1 cellular context compared by ENCODE assay signal in the genomic region with DNA sequence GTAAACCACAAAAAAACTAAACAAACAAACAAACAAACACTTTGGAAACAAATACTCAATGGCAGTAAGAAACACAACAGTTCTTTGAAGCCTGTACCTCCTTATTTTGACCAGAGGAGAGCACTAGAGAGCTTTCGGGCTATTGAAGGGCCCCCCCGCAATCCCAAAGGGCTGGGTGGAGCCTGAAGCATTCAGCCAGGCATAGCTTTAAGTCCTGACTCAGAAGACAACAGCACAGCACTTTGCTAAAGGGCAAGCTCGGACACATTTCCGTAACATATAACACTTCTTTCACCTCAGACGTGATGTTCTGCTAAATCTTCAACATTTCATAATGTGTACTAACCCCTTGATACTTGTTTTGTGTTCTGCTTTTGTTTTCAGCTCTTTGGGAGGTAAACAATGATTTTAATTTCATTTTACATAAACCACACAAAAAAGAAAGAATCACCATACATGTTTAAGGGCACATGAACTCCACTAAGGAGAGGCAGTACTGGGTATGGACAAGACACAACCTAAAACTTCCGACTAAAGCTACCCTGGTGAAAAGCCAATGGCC.
TF ChIP-seq lines count a peak whose summit lies in the region.

No MANE protein-coding gene starts in this region.

TF ChIP-seq in GM12878, 131 proteins besides CTCF, POLR2A, EP300 and RAD21 (continued from another document and continues in another):
- TF ChIP-seq, protein P1, sequence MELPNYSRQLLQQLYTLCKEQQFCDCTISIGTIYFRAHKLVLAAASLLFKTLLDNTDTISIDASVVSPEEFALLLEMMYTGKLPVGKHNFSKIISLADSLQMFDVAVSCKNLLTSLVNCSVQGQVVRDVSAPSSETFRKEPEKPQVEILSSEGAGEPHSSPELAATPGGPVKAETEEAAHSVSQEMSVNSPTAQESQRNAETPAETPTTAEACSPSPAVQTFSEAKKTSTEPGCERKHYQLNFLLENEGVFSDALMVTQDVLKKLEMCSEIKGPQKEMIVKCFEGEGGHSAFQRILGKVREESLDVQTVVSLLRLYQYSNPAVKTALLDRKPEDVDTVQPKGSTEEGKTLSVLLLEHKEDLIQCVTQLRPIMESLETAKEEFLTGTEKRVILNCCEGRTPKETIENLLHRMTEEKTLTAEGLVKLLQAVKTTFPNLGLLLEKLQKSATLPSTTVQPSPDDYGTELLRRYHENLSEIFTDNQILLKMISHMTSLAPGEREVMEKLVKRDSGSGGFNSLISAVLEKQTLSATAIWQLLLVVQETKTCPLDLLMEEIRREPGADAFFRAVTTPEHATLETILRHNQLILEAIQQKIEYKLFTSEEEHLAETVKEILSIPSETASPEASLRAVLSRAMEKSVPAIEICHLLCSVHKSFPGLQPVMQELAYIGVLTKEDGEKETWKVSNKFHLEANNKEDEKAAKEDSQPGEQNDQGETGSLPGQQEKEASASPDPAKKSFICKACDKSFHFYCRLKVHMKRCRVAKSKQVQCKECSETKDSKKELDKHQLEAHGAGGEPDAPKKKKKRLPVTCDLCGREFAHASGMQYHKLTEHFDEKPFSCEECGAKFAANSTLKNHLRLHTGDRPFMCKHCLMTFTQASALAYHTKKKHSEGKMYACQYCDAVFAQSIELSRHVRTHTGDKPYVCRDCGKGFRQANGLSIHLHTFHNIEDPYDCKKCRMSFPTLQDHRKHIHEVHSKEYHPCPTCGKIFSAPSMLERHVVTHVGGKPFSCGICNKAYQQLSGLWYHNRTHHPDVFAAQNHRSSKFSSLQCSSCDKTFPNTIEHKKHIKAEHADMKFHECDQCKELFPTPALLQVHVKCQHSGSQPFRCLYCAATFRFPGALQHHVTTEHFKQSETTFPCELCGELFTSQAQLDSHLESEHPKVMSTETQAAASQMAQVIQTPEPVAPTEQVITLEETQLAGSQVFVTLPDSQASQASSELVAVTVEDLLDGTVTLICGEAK (IDR thresholded peaks at IDR 0.05; ENCODE audit: borderline replicate concordance), result no peak; the same call in 1 of the 2 replicates
- TF ChIP-seq RELA (IDR thresholded peaks at IDR 0.05; ENCODE audit: borderline replicate concordance, partially characterized antibody) (peak; percentile 45), PAX5 (IDR thresholded peaks at IDR 0.05; ENCODE audit: borderline replicate concordance, low read depth, low read length) (peak; percentile 86), ASH2L (IDR thresholded peaks at IDR 0.05; ENCODE audit: borderline replicate concordance, low read depth) (no peak), POLR2AphosphoS2 (IDR thresholded peaks at IDR 0.05; ENCODE audit: low read depth, low read length) (no peak), SREBF1 (IDR thresholded peaks at IDR 0.05; ENCODE audit: low read length) (no peak), TCF7 (IDR thresholded peaks at IDR 0.05; ENCODE audit: borderline replicate concordance) (no peak), STAT3 (IDR thresholded peaks at IDR 0.05; ENCODE audit: low read depth, low read length) (no peak), DPF2 (IDR thresholded peaks at IDR 0.05) (no peak), NR2C1 (IDR thresholded peaks at IDR 0.05) (no peak), ZNF24 (IDR thresholded peaks at IDR 0.05) (0 out of 2 replicates have a peak, but pooled peaks have one; percentile 11), SMC3 (IDR thresholded peaks at IDR 0.05; ENCODE audit: borderline replicate concordance, low read length) (peak; percentile 94), HCFC1 (IDR thresholded peaks at IDR 0.05; ENCODE audit: low read length) (no peak), BMI1 (IDR thresholded peaks at IDR 0.05; ENCODE audit: borderline replicate concordance) (no peak), ZSCAN29 (IDR thresholded peaks at IDR 0.05) (no peak), SIX5 (IDR thresholded peaks at IDR 0.05; ENCODE audit: low read depth, low read length, severe bottlenecking) (no peak), PAX8 (IDR thresholded peaks at IDR 0.05) (no peak), IKZF1 (conservative IDR thresholded peaks at IDR 0.05) (peak; percentile 56), MTA2 (IDR thresholded peaks at IDR 0.05; ENCODE audit: low read depth) (no peak), HDAC2 (IDR thresholded peaks at IDR 0.05) (no peak), TAF1 (IDR thresholded peaks at IDR 0.05; ENCODE audit: borderline replicate concordance, low read depth, low read length) (no peak), WRNIP1 (IDR thresholded peaks at IDR 0.05; ENCODE audit: borderline replicate concordance, low read depth, low read length) (no peak), BHLHE40 (IDR thresholded peaks at IDR 0.05; ENCODE audit: borderline replicate concordance in 1 of 2, low read depth in 2 of 2, low read length in 1 of 2) (0 out of 4 replicates have a peak, but pooled peaks of 1 of the 2 experiments have one; percentile 16), FOXM1 (IDR thresholded peaks at IDR 0.05; ENCODE audit: low read depth, low read length) (peak; percentile 41; the same call in 1 of the 2 replicates), LARP7 (IDR thresholded peaks at IDR 0.05) (no peak), ZNF384 (IDR thresholded peaks at IDR 0.05; ENCODE audit: borderline replicate concordance, low read depth, low read length) (no peak), EZH2 (IDR thresholded peaks at IDR 0.05; ENCODE audit: borderline replicate concordance, control insufficient read depth, low read depth, low read length) (no peak), SMAD1 (IDR thresholded peaks at IDR 0.05; ENCODE audit: low read depth, partially characterized antibody) (peak; percentile 19), CHD1 (IDR thresholded peaks at IDR 0.05; ENCODE audit: low read depth, low read length) (no peak), SRF (IDR thresholded peaks at IDR 0.05; ENCODE audit: low read depth in 2 of 2, low read length in 2 of 2) (no peak), ESRRA (IDR thresholded peaks at IDR 0.05; ENCODE audit: low read length) (no peak)
- TF ChIP-seq, protein P2, sequence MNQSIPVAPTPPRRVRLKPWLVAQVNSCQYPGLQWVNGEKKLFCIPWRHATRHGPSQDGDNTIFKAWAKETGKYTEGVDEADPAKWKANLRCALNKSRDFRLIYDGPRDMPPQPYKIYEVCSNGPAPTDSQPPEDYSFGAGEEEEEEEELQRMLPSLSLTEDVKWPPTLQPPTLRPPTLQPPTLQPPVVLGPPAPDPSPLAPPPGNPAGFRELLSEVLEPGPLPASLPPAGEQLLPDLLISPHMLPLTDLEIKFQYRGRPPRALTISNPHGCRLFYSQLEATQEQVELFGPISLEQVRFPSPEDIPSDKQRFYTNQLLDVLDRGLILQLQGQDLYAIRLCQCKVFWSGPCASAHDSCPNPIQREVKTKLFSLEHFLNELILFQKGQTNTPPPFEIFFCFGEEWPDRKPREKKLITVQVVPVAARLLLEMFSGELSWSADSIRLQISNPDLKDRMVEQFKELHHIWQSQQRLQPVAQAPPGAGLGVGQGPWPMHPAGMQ (IDR thresholded peaks at IDR 0.05; ENCODE audit: borderline replicate concordance), result no peak
- TF ChIP-seq, protein P3, sequence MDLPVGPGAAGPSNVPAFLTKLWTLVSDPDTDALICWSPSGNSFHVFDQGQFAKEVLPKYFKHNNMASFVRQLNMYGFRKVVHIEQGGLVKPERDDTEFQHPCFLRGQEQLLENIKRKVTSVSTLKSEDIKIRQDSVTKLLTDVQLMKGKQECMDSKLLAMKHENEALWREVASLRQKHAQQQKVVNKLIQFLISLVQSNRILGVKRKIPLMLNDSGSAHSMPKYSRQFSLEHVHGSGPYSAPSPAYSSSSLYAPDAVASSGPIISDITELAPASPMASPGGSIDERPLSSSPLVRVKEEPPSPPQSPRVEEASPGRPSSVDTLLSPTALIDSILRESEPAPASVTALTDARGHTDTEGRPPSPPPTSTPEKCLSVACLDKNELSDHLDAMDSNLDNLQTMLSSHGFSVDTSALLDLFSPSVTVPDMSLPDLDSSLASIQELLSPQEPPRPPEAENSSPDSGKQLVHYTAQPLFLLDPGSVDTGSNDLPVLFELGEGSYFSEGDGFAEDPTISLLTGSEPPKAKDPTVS (IDR thresholded peaks at IDR 0.05; ENCODE audit: low read depth, low read length), result no peak
- TF ChIP-seq, protein P4, sequence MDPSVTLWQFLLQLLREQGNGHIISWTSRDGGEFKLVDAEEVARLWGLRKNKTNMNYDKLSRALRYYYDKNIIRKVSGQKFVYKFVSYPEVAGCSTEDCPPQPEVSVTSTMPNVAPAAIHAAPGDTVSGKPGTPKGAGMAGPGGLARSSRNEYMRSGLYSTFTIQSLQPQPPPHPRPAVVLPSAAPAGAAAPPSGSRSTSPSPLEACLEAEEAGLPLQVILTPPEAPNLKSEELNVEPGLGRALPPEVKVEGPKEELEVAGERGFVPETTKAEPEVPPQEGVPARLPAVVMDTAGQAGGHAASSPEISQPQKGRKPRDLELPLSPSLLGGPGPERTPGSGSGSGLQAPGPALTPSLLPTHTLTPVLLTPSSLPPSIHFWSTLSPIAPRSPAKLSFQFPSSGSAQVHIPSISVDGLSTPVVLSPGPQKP (IDR thresholded peaks at IDR 0.05; ENCODE audit: low read depth, low read length), result no peak
- TF ChIP-seq, protein P5, sequence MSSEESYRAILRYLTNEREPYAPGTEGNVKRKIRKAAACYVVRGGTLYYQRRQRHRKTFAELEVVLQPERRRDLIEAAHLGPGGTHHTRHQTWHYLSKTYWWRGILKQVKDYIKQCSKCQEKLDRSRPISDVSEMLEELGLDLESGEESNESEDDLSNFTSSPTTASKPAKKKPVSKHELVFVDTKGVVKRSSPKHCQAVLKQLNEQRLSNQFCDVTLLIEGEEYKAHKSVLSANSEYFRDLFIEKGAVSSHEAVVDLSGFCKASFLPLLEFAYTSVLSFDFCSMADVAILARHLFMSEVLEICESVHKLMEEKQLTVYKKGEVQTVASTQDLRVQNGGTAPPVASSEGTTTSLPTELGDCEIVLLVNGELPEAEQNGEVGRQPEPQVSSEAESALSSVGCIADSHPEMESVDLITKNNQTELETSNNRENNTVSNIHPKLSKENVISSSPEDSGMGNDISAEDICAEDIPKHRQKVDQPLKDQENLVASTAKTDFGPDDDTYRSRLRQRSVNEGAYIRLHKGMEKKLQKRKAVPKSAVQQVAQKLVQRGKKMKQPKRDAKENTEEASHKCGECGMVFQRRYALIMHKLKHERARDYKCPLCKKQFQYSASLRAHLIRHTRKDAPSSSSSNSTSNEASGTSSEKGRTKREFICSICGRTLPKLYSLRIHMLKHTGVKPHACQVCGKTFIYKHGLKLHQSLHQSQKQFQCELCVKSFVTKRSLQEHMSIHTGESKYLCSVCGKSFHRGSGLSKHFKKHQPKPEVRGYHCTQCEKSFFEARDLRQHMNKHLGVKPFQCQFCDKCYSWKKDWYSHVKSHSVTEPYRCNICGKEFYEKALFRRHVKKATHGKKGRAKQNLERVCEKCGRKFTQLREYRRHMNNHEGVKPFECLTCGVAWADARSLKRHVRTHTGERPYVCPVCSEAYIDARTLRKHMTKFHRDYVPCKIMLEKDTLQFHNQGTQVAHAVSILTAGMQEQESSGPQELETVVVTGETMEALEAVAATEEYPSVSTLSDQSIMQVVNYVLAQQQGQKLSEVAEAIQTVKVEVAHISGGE (CRISPR knock-in tag; IDR thresholded peaks at IDR 0.05), result no peak
- TF ChIP-seq, protein P6, sequence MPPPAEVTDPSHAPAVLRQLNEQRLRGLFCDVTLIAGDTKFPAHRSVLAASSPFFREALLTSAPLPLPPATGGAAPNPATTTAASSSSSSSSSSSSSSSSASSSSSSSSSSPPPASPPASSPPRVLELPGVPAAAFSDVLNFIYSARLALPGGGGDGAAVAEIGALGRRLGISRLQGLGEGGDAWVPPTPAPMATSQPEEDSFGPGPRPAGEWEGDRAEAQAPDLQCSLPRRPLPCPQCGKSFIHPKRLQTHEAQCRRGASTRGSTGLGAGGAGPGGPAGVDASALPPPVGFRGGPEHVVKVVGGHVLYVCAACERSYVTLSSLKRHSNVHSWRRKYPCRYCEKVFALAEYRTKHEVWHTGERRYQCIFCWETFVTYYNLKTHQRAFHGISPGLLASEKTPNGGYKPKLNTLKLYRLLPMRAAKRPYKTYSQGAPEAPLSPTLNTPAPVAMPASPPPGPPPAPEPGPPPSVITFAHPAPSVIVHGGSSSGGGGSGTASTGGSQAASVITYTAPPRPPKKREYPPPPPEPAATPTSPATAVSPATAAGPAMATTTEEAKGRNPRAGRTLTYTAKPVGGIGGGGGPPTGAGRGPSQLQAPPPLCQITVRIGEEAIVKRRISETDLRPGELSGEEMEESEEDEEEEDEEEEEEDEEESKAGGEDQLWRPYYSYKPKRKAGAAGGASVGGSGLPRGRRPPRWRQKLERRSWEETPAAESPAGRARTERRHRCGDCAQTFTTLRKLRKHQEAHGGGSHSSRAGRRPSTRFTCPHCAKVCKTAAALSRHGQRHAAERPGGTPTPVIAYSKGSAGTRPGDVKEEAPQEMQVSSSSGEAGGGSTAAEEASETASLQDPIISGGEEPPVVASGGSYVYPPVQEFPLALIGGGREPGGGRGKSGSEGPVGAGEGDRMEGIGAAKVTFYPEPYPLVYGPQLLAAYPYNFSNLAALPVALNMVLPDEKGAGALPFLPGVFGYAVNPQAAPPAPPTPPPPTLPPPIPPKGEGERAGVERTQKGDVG (CRISPR knock-in tag; IDR thresholded peaks at IDR 0.05), result no peak
- TF ChIP-seq, protein P7, sequence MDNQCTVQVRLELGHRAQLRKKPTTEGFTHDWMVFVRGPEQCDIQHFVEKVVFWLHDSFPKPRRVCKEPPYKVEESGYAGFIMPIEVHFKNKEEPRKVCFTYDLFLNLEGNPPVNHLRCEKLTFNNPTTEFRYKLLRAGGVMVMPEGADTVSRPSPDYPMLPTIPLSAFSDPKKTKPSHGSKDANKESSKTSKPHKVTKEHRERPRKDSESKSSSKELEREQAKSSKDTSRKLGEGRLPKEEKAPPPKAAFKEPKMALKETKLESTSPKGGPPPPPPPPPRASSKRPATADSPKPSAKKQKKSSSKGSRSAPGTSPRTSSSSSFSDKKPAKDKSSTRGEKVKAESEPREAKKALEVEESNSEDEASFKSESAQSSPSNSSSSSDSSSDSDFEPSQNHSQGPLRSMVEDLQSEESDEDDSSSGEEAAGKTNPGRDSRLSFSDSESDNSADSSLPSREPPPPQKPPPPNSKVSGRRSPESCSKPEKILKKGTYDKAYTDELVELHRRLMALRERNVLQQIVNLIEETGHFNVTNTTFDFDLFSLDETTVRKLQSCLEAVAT (IDR thresholded peaks at IDR 0.05), result 0 out of 2 replicates have a peak, but pooled peaks have one; percentile 31
- TF ChIP-seq, protein P8, sequence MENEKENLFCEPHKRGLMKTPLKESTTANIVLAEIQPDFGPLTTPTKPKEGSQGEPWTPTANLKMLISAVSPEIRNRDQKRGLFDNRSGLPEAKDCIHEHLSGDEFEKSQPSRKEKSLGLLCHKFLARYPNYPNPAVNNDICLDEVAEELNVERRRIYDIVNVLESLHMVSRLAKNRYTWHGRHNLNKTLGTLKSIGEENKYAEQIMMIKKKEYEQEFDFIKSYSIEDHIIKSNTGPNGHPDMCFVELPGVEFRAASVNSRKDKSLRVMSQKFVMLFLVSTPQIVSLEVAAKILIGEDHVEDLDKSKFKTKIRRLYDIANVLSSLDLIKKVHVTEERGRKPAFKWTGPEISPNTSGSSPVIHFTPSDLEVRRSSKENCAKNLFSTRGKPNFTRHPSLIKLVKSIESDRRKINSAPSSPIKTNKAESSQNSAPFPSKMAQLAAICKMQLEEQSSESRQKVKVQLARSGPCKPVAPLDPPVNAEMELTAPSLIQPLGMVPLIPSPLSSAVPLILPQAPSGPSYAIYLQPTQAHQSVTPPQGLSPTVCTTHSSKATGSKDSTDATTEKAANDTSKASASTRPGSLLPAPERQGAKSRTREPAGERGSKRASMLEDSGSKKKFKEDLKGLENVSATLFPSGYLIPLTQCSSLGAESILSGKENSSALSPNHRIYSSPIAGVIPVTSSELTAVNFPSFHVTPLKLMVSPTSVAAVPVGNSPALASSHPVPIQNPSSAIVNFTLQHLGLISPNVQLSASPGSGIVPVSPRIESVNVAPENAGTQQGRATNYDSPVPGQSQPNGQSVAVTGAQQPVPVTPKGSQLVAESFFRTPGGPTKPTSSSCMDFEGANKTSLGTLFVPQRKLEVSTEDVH (IDR thresholded peaks at IDR 0.05; ENCODE audit: low read depth, partially characterized antibody), result no peak
- TF ChIP-seq, protein P9, sequence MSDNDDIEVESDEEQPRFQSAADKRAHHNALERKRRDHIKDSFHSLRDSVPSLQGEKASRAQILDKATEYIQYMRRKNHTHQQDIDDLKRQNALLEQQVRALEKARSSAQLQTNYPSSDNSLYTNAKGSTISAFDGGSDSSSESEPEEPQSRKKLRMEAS (IDR thresholded peaks at IDR 0.05; ENCODE audit: low read depth, low read length), result no peak
